ENCODE assay signal across 8 cellular contexts in the genomic region with DNA sequence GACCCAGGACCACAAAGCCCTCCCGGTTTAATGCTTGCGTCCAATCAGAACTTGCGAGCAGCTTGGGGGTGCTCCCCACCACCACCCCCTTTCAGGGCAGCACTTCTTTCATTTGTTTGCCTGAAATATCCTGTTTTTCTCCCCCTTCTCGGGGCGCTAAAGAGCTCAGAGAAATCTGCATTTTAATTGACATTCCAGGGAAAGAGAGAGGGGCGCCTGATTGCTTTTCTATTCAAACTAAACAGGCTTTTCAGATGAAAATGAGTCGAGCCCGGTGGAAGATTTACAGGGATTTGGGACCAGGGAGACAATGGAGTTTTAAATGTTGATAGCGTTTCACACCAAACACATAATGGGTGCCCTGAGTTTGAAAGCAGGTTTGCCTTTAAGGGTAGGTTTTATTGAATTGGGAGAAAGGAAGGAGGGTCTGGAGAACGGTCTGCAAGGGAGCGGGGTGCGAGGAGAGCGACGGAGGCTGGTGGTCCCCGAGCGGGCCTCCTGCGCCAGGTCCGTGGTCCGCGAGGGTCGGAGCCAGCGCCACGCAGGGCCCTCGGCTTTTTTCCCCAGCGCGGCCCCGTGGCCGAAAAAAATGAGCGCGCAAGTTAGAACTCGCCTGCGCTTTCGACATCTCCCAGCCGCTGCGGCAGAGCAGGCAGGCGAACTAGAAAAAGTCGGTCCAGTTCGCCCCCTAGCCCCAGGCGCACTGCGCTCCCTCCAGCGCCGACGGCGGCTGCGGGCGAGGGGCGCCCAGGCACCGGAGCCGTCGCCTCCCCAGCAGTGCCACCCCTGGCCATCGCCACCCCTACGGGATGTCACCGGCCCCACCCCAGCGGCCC. TPM values are rescaled to one million over a fixed set of nuclear protein-coding genes. Genes with fewer than 3 reads are reported as not detected.
DNase-seq lines count a peak whose midpoint lies in the region; ATAC-seq and TF ChIP-seq lines count a peak whose summit lies in the region.

No MANE protein-coding gene starts in this region.

- no peaks in the 10 kb centered on the region for H3K27me3 ChIP-seq in lung (ENCODE audit: control insufficient read depth, insufficient read depth)

- no peaks in the 10 kb centered on the region for H3K36me3 ChIP-seq in lung (ENCODE audit: control insufficient read depth in 2 of 2, insufficient read depth in 2 of 2, low read length in 2 of 2)

- H3K4me1 Mint-ChIP-seq in activated naive CD8-positive, alpha-beta T cell (ENCODE audit: low read depth): peaks cover 4% of the 10 kb centered on the region
- H3K4me1 Mint-ChIP-seq in activated naive CD8-positive, alpha-beta T cell treated with anti-CD3 and anti-CD28 coated beads, Interleukin-2, amount 50 U/mL, for 24 hours: peaks cover 2% of the 10 kb centered on the region
- H3K4me1 Mint-ChIP-seq in type B pancreatic cell (ENCODE audit: unreplicated experiment): peaks cover 63% of the 10 kb centered on the region

- H3K9me3 ChIP-seq in lung (ENCODE audit: control insufficient read depth in 2 of 2, insufficient read depth in 1 of 2, low read length in 1 of 2): no peaks in the 10 kb centered on the region

- no peaks in the 10 kb centered on the region for H3K9me3 Mint-ChIP-seq in activated naive CD8-positive, alpha-beta T cell (ENCODE audit: low read depth)
- H3K9me3 Mint-ChIP-seq in activated naive CD8-positive, alpha-beta T cell treated with anti-CD3 and anti-CD28 coated beads, Interleukin-2, amount 50 U/mL, for 24 hours: no peaks in the 10 kb centered on the region
- no peaks in the 10 kb centered on the region for H3K9me3 Mint-ChIP-seq in type B pancreatic cell

- H3K27ac Mint-ChIP-seq in activated naive CD8-positive, alpha-beta T cell: no peak overlapping the region
- no peak overlapping the region for H3K27ac Mint-ChIP-seq in activated naive CD8-positive, alpha-beta T cell treated with anti-CD3 and anti-CD28 coated beads, Interleukin-2, amount 50 U/mL, for 24 hours
- peak overlapping the region; percentile 86 for H3K27ac Mint-ChIP-seq in type B pancreatic cell

- peak overlapping the region; percentile 78 to 86 for H3K27ac ChIP-seq in coronary artery
- peak overlapping the region in 1 of 2 donors; percentile 75 for H3K27ac ChIP-seq in lung (ENCODE audit: low read depth in 1 of 2, low read length in 1 of 2)

- peaks cover 37% of the 10 kb centered on the region for H3K27me3 Mint-ChIP-seq in activated naive CD8-positive, alpha-beta T cell
- H3K27me3 Mint-ChIP-seq in activated naive CD8-positive, alpha-beta T cell treated with anti-CD3 and anti-CD28 coated beads, Interleukin-2, amount 50 U/mL, for 24 hours: peaks cover 66% of the 10 kb centered on the region
- peaks cover 3% of the 10 kb centered on the region for H3K27me3 Mint-ChIP-seq in type B pancreatic cell

- H3K4me1 ChIP-seq in lung (ENCODE audit: control insufficient read depth in 2 of 2, insufficient read depth in 2 of 2, low read length in 2 of 2): peaks cover 0 to 12% of the 10 kb centered on the region in 2 donors

- no peak for ATAC-seq in activated naive CD8-positive, alpha-beta T cell treated with anti-CD3 and anti-CD28 coated beads, Interleukin-2, amount 50 U/mL, for 24 hours
- ATAC-seq in lung (ENCODE audit: insufficient read depth, low FRiP score): peak; percentile 29

- H3K4me3 ChIP-seq in coronary artery: peak overlapping the region; percentile 83
- H3K4me3 ChIP-seq in lung: peak overlapping the region; percentile 59

- H3K4me3 Mint-ChIP-seq in activated naive CD8-positive, alpha-beta T cell: peak overlapping the region; percentile 71
- no peak overlapping the region for H3K4me3 Mint-ChIP-seq in activated naive CD8-positive, alpha-beta T cell treated with anti-CD3 and anti-CD28 coated beads, Interleukin-2, amount 50 U/mL, for 24 hours
- peak overlapping the region; percentile 98 for H3K4me3 Mint-ChIP-seq in type B pancreatic cell

- TF ChIP-seq CTCF in coronary artery (IDR thresholded peaks at IDR 0.05): no peak
- TF ChIP-seq CTCF in lung (IDR thresholded peaks at IDR 0.05; ENCODE audit: control extremely low read depth, extremely low read depth): no peak
- no peak for TF ChIP-seq CTCF in type B pancreatic cell (conservative IDR thresholded peaks at IDR 0.05)

- WGBS in lung, 2 donors: 3 to 4% methylated on average over 54 of the region's 54 CpGs

- DNase-seq in activated naive CD8-positive, alpha-beta T cell treated with anti-CD3 and anti-CD28 coated beads, Interleukin-2, amount 50 U/mL, for 24 hours: no peak
- no peak for DNase-seq in coronary artery (ENCODE audit: low spot score)
- peak; percentile 56 for DNase-seq in lung (ENCODE audit: low spot score)
- DNase-seq in type B pancreatic cell (ENCODE audit: extremely low spot score, unreplicated experiment): no peak
- no peak for DNase-seq in SKM-1 treated with dmso at 0.1 percent for 144 hours (lab: John Stamatoyannopoulos, UW; ENCODE audit: unreplicated experiment)
- DNase-seq in activated CD4-positive, alpha-beta T cell treated with anti-CD3 and anti-CD28 coated beads for 1 hour: no peak
- no peak for DNase-seq in Kasumi-1 (lab: John Stamatoyannopoulos, UW)

- H3K36me3 Mint-ChIP-seq in activated naive CD8-positive, alpha-beta T cell: no peaks in the 10 kb centered on the region
- H3K36me3 Mint-ChIP-seq in activated naive CD8-positive, alpha-beta T cell treated with anti-CD3 and anti-CD28 coated beads, Interleukin-2, amount 50 U/mL, for 24 hours (ENCODE audit: low read depth): peaks cover 2% of the 10 kb centered on the region
- peaks cover 28% of the 10 kb centered on the region for H3K36me3 Mint-ChIP-seq in type B pancreatic cell

RNA-seq across cellular contexts. Expression of a gene that starts 1.4 kb away (rescaled TPM):
- 100 to 1,000 TPM in 1 of 2 donors, 10 to 100 TPM in 1; 64.2 to 230 TPM for total RNA-seq in lung
- polyA plus RNA-seq in lung: 10 to 100 TPM; 11.4 to 19.1 TPM
- 68.8 and 173 TPM in 2 replicates for total RNA-seq in type B pancreatic cell (ENCODE audit: low replicate concordance)
